ENCODE assay signal across 1 cellular context in genomic region chr9:5455181-5455580, GRCh38.
A peak's percentile ranks its signal among the peaks of the same experiment; 100 is the strongest.
TF ChIP-seq lines count a peak whose summit lies in the region.

No MANE protein-coding gene starts in this region.

TF ChIP-seq in GM12878, 131 proteins besides CTCF, POLR2A, EP300 and RAD21:
- TF ChIP-seq IKZF1 (conservative IDR thresholded peaks at IDR 0.05) (peak; percentile 57), PBX3 (IDR thresholded peaks at IDR 0.05; ENCODE audit: insufficient replicate concordance, low read depth, low read length) (peak; percentile 38), CEBPB (IDR thresholded peaks at IDR 0.05; ENCODE audit: borderline replicate concordance in 1 of 2, low read depth in 2 of 2, low read length in 2 of 2) (no peak), ZNF217 (IDR thresholded peaks at IDR 0.05) (peak; percentile 45; the same call in 1 of the 2 replicates), EED (IDR thresholded peaks at IDR 0.05; ENCODE audit: low read depth) (peak; percentile 58; the same call in 1 of the 2 replicates), SMARCA5 (IDR thresholded peaks at IDR 0.05) (peak; percentile 37; the same call in 1 of the 2 replicates), MEF2B (IDR thresholded peaks at IDR 0.05; ENCODE audit: partially characterized antibody, poor library complexity, severe bottlenecking) (peak; percentile 45), RUNX3 (IDR thresholded peaks at IDR 0.05; ENCODE audit: low read length) (0 out of 2 replicates have a peak, but pooled peaks have one; percentile 23), IKZF2 (IDR thresholded peaks at IDR 0.05) (peak; percentile 57 to 61), NFIC (IDR thresholded peaks at IDR 0.05; ENCODE audit: low read depth, low read length) (peak; percentile 79), CREM (IDR thresholded peaks at IDR 0.05; ENCODE audit: low read depth) (peak; percentile 55), RAD51 (IDR thresholded peaks at IDR 0.05) (peak; percentile 9; the same call in 1 of the 2 replicates), ZBED1 (IDR thresholded peaks at IDR 0.05; ENCODE audit: borderline replicate concordance) (no peak; the same call in 1 of the 2 replicates), NFYA (IDR thresholded peaks at IDR 0.05; ENCODE audit: borderline replicate concordance, low read depth, low read length) (no peak), RFX5 (IDR thresholded peaks at IDR 0.05; ENCODE audit: low read depth, low read length) (no peak), KDM1A (IDR thresholded peaks at IDR 0.05; ENCODE audit: borderline replicate concordance) (no peak), DPF2 (IDR thresholded peaks at IDR 0.05) (peak; percentile 28; the same call in 1 of the 2 replicates), CHD4 (IDR thresholded peaks at IDR 0.05) (no peak), BCL3 (IDR thresholded peaks at IDR 0.05; ENCODE audit: borderline replicate concordance, insufficient read depth, low read depth, low read length, poor library complexity, severe bottlenecking) (peak; percentile 77), JUNB (IDR thresholded peaks at IDR 0.05) (peak; percentile 90), MEF2A (IDR thresholded peaks at IDR 0.05; ENCODE audit: insufficient read depth, low read depth, low read length) (0 out of 2 replicates have a peak, but pooled peaks have one; percentile 67), SPI1 (IDR thresholded peaks at IDR 0.05; ENCODE audit: borderline replicate concordance, insufficient read depth, low read depth, low read length) (peak; percentile 65; the same call in 1 of the 2 replicates), IRF4 (IDR thresholded peaks at IDR 0.05; ENCODE audit: low read depth, low read length) (0 out of 2 replicates have a peak, but pooled peaks have one; percentile 26), MTA2 (IDR thresholded peaks at IDR 0.05; ENCODE audit: low read depth) (0 out of 2 replicates have a peak, but pooled peaks have one; percentile 48), POLR2AphosphoS2 (IDR thresholded peaks at IDR 0.05; ENCODE audit: low read depth, low read length) (no peak), FOXM1 (IDR thresholded peaks at IDR 0.05; ENCODE audit: low read depth, low read length) (peak; percentile 40; the same call in 1 of the 2 replicates)
- TF ChIP-seq, protein P1, sequence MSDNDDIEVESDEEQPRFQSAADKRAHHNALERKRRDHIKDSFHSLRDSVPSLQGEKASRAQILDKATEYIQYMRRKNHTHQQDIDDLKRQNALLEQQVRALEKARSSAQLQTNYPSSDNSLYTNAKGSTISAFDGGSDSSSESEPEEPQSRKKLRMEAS (IDR thresholded peaks at IDR 0.05; ENCODE audit: low read depth, low read length), result no peak
- TF ChIP-seq, protein P2, sequence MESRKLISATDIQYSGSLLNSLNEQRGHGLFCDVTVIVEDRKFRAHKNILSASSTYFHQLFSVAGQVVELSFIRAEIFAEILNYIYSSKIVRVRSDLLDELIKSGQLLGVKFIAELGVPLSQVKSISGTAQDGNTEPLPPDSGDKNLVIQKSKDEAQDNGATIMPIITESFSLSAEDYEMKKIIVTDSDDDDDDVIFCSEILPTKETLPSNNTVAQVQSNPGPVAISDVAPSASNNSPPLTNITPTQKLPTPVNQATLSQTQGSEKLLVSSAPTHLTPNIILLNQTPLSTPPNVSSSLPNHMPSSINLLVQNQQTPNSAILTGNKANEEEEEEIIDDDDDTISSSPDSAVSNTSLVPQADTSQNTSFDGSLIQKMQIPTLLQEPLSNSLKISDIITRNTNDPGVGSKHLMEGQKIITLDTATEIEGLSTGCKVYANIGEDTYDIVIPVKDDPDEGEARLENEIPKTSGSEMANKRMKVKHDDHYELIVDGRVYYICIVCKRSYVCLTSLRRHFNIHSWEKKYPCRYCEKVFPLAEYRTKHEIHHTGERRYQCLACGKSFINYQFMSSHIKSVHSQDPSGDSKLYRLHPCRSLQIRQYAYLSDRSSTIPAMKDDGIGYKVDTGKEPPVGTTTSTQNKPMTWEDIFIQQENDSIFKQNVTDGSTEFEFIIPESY (IDR thresholded peaks at IDR 0.05), result no peak
- TF ChIP-seq, protein P3, sequence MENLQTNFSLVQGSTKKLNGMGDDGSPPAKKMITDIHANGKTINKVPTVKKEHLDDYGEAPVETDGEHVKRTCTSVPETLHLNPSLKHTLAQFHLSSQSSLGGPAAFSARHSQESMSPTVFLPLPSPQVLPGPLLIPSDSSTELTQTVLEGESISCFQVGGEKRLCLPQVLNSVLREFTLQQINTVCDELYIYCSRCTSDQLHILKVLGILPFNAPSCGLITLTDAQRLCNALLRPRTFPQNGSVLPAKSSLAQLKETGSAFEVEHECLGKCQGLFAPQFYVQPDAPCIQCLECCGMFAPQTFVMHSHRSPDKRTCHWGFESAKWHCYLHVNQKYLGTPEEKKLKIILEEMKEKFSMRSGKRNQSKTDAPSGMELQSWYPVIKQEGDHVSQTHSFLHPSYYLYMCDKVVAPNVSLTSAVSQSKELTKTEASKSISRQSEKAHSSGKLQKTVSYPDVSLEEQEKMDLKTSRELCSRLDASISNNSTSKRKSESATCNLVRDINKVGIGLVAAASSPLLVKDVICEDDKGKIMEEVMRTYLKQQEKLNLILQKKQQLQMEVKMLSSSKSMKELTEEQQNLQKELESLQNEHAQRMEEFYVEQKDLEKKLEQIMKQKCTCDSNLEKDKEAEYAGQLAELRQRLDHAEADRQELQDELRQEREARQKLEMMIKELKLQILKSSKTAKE (IDR thresholded peaks at IDR 0.05; ENCODE audit: low read depth, poor library complexity, severe bottlenecking), result peak; percentile 28
- TF ChIP-seq, protein P4, sequence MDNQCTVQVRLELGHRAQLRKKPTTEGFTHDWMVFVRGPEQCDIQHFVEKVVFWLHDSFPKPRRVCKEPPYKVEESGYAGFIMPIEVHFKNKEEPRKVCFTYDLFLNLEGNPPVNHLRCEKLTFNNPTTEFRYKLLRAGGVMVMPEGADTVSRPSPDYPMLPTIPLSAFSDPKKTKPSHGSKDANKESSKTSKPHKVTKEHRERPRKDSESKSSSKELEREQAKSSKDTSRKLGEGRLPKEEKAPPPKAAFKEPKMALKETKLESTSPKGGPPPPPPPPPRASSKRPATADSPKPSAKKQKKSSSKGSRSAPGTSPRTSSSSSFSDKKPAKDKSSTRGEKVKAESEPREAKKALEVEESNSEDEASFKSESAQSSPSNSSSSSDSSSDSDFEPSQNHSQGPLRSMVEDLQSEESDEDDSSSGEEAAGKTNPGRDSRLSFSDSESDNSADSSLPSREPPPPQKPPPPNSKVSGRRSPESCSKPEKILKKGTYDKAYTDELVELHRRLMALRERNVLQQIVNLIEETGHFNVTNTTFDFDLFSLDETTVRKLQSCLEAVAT (IDR thresholded peaks at IDR 0.05), result 0 out of 2 replicates have a peak, but pooled peaks have one; percentile 22
